ENCODE assay signal across 8 cellular contexts in the genomic region with DNA sequence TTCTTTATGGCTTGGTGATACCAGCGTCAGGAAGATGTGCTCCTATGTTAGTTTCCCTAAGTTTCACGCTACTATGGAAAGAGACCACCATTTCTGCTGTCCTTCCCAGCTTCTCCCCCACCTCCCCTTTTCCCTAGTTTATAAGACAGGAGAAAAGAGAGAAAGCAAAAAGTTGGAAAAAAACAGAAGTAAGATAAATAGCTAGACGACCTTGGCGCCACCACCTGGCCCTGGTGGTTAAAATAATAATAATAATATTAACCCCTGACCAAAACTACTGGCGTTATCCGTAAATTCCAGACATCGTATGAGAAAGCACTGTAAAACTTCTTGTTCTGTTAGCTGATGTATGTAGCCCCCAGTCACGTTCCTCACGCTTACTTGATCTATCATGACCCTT. TPM values are rescaled to one million over a fixed set of nuclear protein-coding genes. Genes with fewer than 3 reads are reported as not detected.
DNase-seq lines count a peak whose midpoint lies in the region; ATAC-seq and TF ChIP-seq lines count a peak whose summit lies in the region.
"Not testable (repeated sequence)": the region's sequence is repeated elsewhere in the genome, so short reads cannot be mapped to it uniquely, and the experiment has no call there.

No MANE protein-coding gene starts in this region.

- POLR2A ChIA-PET in AG04450 (lab: Yijun Ruan, JAX); HCT116 (lab: Charles Lee): not testable (repeated sequence)

- TF ChIP-seq CTCF in AG04450 (IDR thresholded peaks at IDR 0.05; ENCODE audit: low read depth, low read length); natural killer cell (IDR thresholded peaks at IDR 0.05): not testable (repeated sequence)
- peak in 1 of 3 experiments; percentile 27; a peak in 1 of 6 replicates for TF ChIP-seq CTCF in HCT116 (IDR thresholded peaks at IDR 0.05 in 2 of 3, conservative IDR thresholded peaks at IDR 0.05 in 1 of 3; ENCODE audit: borderline replicate concordance in 1 of 3, insufficient read depth in 1 of 3, low read depth in 2 of 3, low read length in 2 of 3)

- not testable (repeated sequence) for TF ChIP-seq POLR2A in HCT116 (IDR thresholded peaks at IDR 0.05; ENCODE audit: borderline replicate concordance, extremely low read depth, insufficient read depth, insufficient read length)

- H3K27ac ChIP-seq in AG04450 (ENCODE audit: low read depth, low read length) (peak overlapping the region; percentile 3), HCT116 (ENCODE audit: low read depth, low read length) (peak overlapping the region; percentile 48; the same call in 1 of the 2 replicates)
- not testable (repeated sequence) for H3K27ac ChIP-seq in SJCRH30

- H3K27ac Mint-ChIP-seq in activated naive CD4-positive, alpha-beta T cell treated with anti-CD3 and anti-CD28 coated beads, Interleukin-2, amount 50 U/mL, for 72 hours = peak overlapping the region; percentile 92
- H3K27ac Mint-ChIP-seq in effector memory CD8-positive, alpha-beta T cell = peak overlapping the region; percentile 86 to 98
- peak overlapping the region; percentile 84 to 93 for H3K27ac Mint-ChIP-seq in natural killer cell
- peak overlapping the region; percentile 94 for H3K27ac Mint-ChIP-seq in stimulated activated memory B cell treated with anti-CD40 and anti-IgM and Interleukin-4, amounts not matched to agents 10 μg/mL and 1 μg/mL and 100 μg/mL, for 72 hours

- H4K20me1 ChIP-seq in HCT116 (ENCODE audit: insufficient read depth) = not testable (repeated sequence)

- H3K9ac ChIP-seq in HCT116 (ENCODE audit: low read length) = peak overlapping the region; percentile 87
- not testable (repeated sequence) for H3K9ac ChIP-seq in iPS-15b (ENCODE audit: low read depth, low read length)

- H3K36me3 Mint-ChIP-seq in activated naive CD4-positive, alpha-beta T cell treated with anti-CD3 and anti-CD28 coated beads, Interleukin-2, amount 50 U/mL, for 72 hours = peaks cover 31% of the 10 kb centered on the region in 2 donors
- peaks cover 12% of the 10 kb centered on the region for H3K36me3 Mint-ChIP-seq in effector memory CD8-positive, alpha-beta T cell (ENCODE audit: insufficient read depth)
- H3K36me3 Mint-ChIP-seq in natural killer cell; stimulated activated memory B cell treated with anti-CD40 and anti-IgM and Interleukin-4, amounts not matched to agents 10 μg/mL and 1 μg/mL and 100 μg/mL, for 72 hours: not testable (repeated sequence)

- peak overlapping the region; percentile 93 for H3K4me2 ChIP-seq in HCT116 (ENCODE audit: low read length)

- H3K36me3 ChIP-seq in HCT116 (ENCODE audit: control insufficient read depth in 1 of 2, insufficient read depth in 2 of 2, low read length in 2 of 2); SJCRH30; iPS-15b (ENCODE audit: control insufficient read depth, insufficient read depth, low read length): not testable (repeated sequence)

- not testable (repeated sequence) for ATAC-seq in HCT116; activated naive CD4-positive, alpha-beta T cell treated with anti-CD3 and anti-CD28 coated beads, Interleukin-2, amount 50 U/mL, for 72 hours; effector memory CD8-positive, alpha-beta T cell (replicated peaks); natural killer cell; stimulated activated memory B cell treated with anti-CD40 and anti-IgM and Interleukin-4, amounts not matched to agents 10 μg/mL and 1 μg/mL and 100 μg/mL, for 72 hours

- H3K9me3 ChIP-seq in AG04450 (ENCODE audit: control insufficient read depth, insufficient read depth, low read length); HCT116 (ENCODE audit: control insufficient read depth in 1 of 2, insufficient read depth in 1 of 2, low read depth in 1 of 2, low read length in 2 of 2); SJCRH30 (replicated peaks); iPS-15b (ENCODE audit: control insufficient read depth, insufficient read depth, low read length): not testable (repeated sequence)

- not testable (repeated sequence) for H3K27me3 ChIP-seq in AG04450 (ENCODE audit: control insufficient read depth, insufficient read depth, low read length); HCT116 (ENCODE audit: insufficient read depth, low read length); SJCRH30
- peaks cover 19% of the 10 kb centered on the region for H3K27me3 ChIP-seq in iPS-15b (ENCODE audit: control insufficient read depth, insufficient read depth, low read length)

- CTCF ChIA-PET in AG04450 (lab: Charles Lee) = interaction anchor here (0.6 to 2.7 kb wide), 7 partner anchors 9 to 224 kb away, joined by 3 to 14 read pairs (median 5); no protein-coding TSS in a partner anchor
- CTCF ChIA-PET in HCT116 (lab: Charles Lee) = interaction anchor here (0.7 to 2.0 kb wide), 3 partner anchors 22 to 223 kb away, joined by 3 to 8 read pairs (median 5); no protein-coding TSS in a partner anchor

- RAD21 ChIA-PET in HCT116 (lab: Charles Lee; ENCODE audit: low non-redundant PET in 1 of 2, low total read pairs in 2 of 2, uncharacterized antibody in 2 of 2, unreplicated experiment in 2 of 2) = not testable (repeated sequence)

- peak; percentile 8; the same call in 1 of the 2 replicates for TF ChIP-seq RAD21 in HCT116 (IDR thresholded peaks at IDR 0.05; ENCODE audit: low read depth)

- H3K4me3 Mint-ChIP-seq in effector memory CD8-positive, alpha-beta T cell = peak overlapping the region; percentile 92 to 98
- H3K4me3 Mint-ChIP-seq in natural killer cell = peak overlapping the region; percentile 95
- H3K4me3 Mint-ChIP-seq in stimulated activated memory B cell treated with anti-CD40 and anti-IgM and Interleukin-4, amounts not matched to agents 10 μg/mL and 1 μg/mL and 100 μg/mL, for 72 hours = peak overlapping the region; percentile 93

- H3K9me3 Mint-ChIP-seq in activated naive CD4-positive, alpha-beta T cell treated with anti-CD3 and anti-CD28 coated beads, Interleukin-2, amount 50 U/mL, for 72 hours; effector memory CD8-positive, alpha-beta T cell; natural killer cell; stimulated activated memory B cell treated with anti-CD40 and anti-IgM and Interleukin-4, amounts not matched to agents 10 μg/mL and 1 μg/mL and 100 μg/mL, for 72 hours: not testable (repeated sequence)

- H2AFZ ChIP-seq in HCT116 (ENCODE audit: low read depth, low read length, poor library complexity, severe bottlenecking) = peak overlapping the region; percentile 98

- H3K4me1 ChIP-seq in HCT116 (ENCODE audit: control insufficient read depth in 1 of 2, insufficient read depth in 2 of 2, low read length in 2 of 2) (peaks cover 11 to 19% of the 10 kb centered on the region in 2 experiments; a peak in 2 of 4 replicates), iPS-15b (ENCODE audit: control insufficient read depth, insufficient read depth, low read length) (peaks cover 11% of the 10 kb centered on the region)
- not testable (repeated sequence) for H3K4me1 ChIP-seq in SJCRH30

- DNase-seq in AG04450 (ENCODE audit: low read depth, low spot score); HCT116 (ENCODE audit: low read depth, low spot score); SJCRH30; activated naive CD4-positive, alpha-beta T cell treated with anti-CD3 and anti-CD28 coated beads, Interleukin-2, amount 50 U/mL, for 72 hours (ENCODE audit: low spot score in 2 of 2); effector memory CD8-positive, alpha-beta T cell; natural killer cell: not testable (repeated sequence)

- H3K79me2 ChIP-seq in HCT116 (ENCODE audit: insufficient read depth, low read length) = peaks cover 18% of the 10 kb centered on the region

- not testable (repeated sequence) for H3K9me2 ChIP-seq in HCT116 (ENCODE audit: insufficient read depth)

- intact Hi-C loops in HCT116 (cut with micrococcal nuclease) = loop anchor here (10.0 kb wide), 1 partner anchor 149 kb away; no protein-coding TSS in a partner anchor
- intact Hi-C loops in natural killer cell (cut with micrococcal nuclease) = not testable (repeated sequence)

- H3K4me3 ChIP-seq in AG04450 (ENCODE audit: low read depth, low read length) = peak overlapping the region; percentile 88
- peak overlapping the region; percentile 76 to 98 for H3K4me3 ChIP-seq in HCT116 (replicated peaks in 1 of 2; ENCODE audit: low read depth in 1 of 2, low read length in 2 of 2)
- H3K4me3 ChIP-seq in SJCRH30 = peak overlapping the region; percentile 82
- H3K4me3 ChIP-seq in iPS-15b (ENCODE audit: low read depth, low read length) = peak overlapping the region; percentile 90

- not testable (repeated sequence) for BruUV-seq in HCT116 (replicated peaks; lab: Mats Ljungman, UMichigan)

- peaks cover 27 to 33% of the 10 kb centered on the region in 2 donors for H3K4me1 Mint-ChIP-seq in effector memory CD8-positive, alpha-beta T cell (ENCODE audit: low read depth in 2 of 2)
- peaks cover 37 to 42% of the 10 kb centered on the region in 2 donors for H3K4me1 Mint-ChIP-seq in natural killer cell
- peaks cover 35% of the 10 kb centered on the region for H3K4me1 Mint-ChIP-seq in stimulated activated memory B cell treated with anti-CD40 and anti-IgM and Interleukin-4, amounts not matched to agents 10 μg/mL and 1 μg/mL and 100 μg/mL, for 72 hours

- H3K27me3 Mint-ChIP-seq in effector memory CD8-positive, alpha-beta T cell; natural killer cell (ENCODE audit: low read depth in 2 of 2); stimulated activated memory B cell treated with anti-CD40 and anti-IgM and Interleukin-4, amounts not matched to agents 10 μg/mL and 1 μg/mL and 100 μg/mL, for 72 hours: not testable (repeated sequence)

RNA-seq across cellular contexts. Expression of a gene that starts 1.0 kb away (rescaled TPM):
- 17.6 and 24.1 TPM in 2 replicates for polyA plus RNA-seq in AG04450 (2011; rRNA removed)
- 12.7 and 16.3 TPM in 2 replicates for polyA minus RNA-seq in AG04450 (2011; rRNA and poly(A)+ RNA removed)
- total RNA-seq in HCT116 (2021; ENCODE audit: unreplicated experiment) (48.6 TPM), natural killer cell (10 to 100 TPM; 18.7 to 31.9 (median 27.1) TPM)
- 20.3 and 22.8 TPM in 2 replicates for polyA plus RNA-seq in HCT116 (2012)
- total RNA-seq in SJCRH30 (2014; rRNA removed; shearing (Covaris generic)) = 33.1 and 37.0 TPM in 2 replicates
- 10 to 100 TPM; 64.3 to 69.6 TPM for total RNA-seq in activated naive CD4-positive, alpha-beta T cell treated with anti-CD3 and anti-CD28 coated beads, Interleukin-2, amount 50 U/mL, for 72 hours
